ENCODE assay signal across 38 cellular contexts in genomic region chr17:65482201-65482600, GRCh38.
"Had no signal": no experiment of that assay in that cellular context is flagged by ENCODE, and none has a peak within 500 bp of the region (broad histone marks: within the 10 kb centered on the region; RNA-seq: fewer than 3 reads in every experiment).

No MANE protein-coding gene starts in this region.

- H3K27me3 Mint-ChIP-seq: activated naive CD8-positive, alpha-beta T cell treated with anti-CD3 and anti-CD28 coated beads, Interleukin-2, amount 50 U/mL, for 24 hours had no signal

- DNase-seq: activated effector memory CD4-positive, alpha-beta T cell treated with anti-CD3 and anti-CD28 coated beads, Interleukin-2, amount 50 U/mL, for 16 hours; activated effector memory CD4-positive, alpha-beta T cell treated with Interleukin-2 at 50 U/mL for 16 hours; activated gamma-delta T cell; activated gamma-delta T cell treated with Interleukin-2 at 50 U/mL for 16 hours; activated naive CD4-positive, alpha-beta T cell; activated naive CD4-positive, alpha-beta T cell treated with anti-CD3 and anti-CD28 coated beads for 36 hours; activated naive CD4-positive, alpha-beta T cell treated with anti-CD3 and anti-CD28 coated beads, Interleukin-2, amount 10 ng/mL, durations not matched to agents 7 days and 5 days; activated naive CD4-positive, alpha-beta T cell treated with anti-CD3 and anti-CD28 coated beads, Interleukin-2, amount 50 U/mL, for 16 hours; activated naive CD4-positive, alpha-beta T cell treated with Interleukin-2 at 50 U/mL for 16 hours; activated naive CD8-positive, alpha-beta T cell treated with anti-CD3 and anti-CD28 coated beads for 36 hours; activated naive CD8-positive, alpha-beta T cell treated with anti-CD3 and anti-CD28 coated beads, Interleukin-2, amount 10 ng/mL, durations not matched to agents 7 days and 5 days; activated naive CD8-positive, alpha-beta T cell treated with anti-CD3 and anti-CD28 coated beads, Interleukin-2, amount 50 U/mL, for 24 hours; activated T-cell treated with anti-CD3 and anti-CD28 coated beads, Interleukin-2, amount 50 U/mL, for 1 hour; activated T-cell treated with anti-CD3 and anti-CD28 coated beads, Interleukin-2, amount 50 U/mL, for 24 hours; activated T-cell treated with anti-CD3 and anti-CD28 coated beads, Interleukin-2, amount 50 U/mL, for 4 hours; activated T-cell treated with anti-CD3 and anti-CD28 coated beads, Interleukin-2, amount 50 U/mL, for 48 hours; activated T-cell treated with anti-CD3 and anti-CD28 coated beads, Interleukin-2, amount 50 U/mL, for 72 hours; adrenal gland; amniotic stem cell; amygdala; anterior cingulate cortex; aorta; body of pancreas; brain microvascular endothelial cell; caudate nucleus; central memory CD4-positive, alpha-beta T cell; cerebellar nuclear complex had no signal

- H3K36me3 Mint-ChIP-seq: activated naive CD4-positive, alpha-beta T cell treated with anti-CD3 and anti-CD28 coated beads, Interleukin-2, amount 10 ng/mL, durations not matched to agents 7 days and 5 days; activated naive CD4-positive, alpha-beta T cell treated with anti-CD3 and anti-CD28 coated beads, Interleukin-2, amount 50 U/mL, for 24 hours; activated naive CD4-positive, alpha-beta T cell treated with anti-CD3 and anti-CD28 coated beads, Interleukin-2, amount 50 U/mL, for 72 hours; activated naive CD8-positive, alpha-beta T cell; activated naive CD8-positive, alpha-beta T cell treated with anti-CD3 and anti-CD28 coated beads for 36 hours; activated naive CD8-positive, alpha-beta T cell treated with anti-CD3 and anti-CD28 coated beads, Interleukin-2, amount 10 ng/mL, durations not matched to agents 7 days and 5 days; brain had no signal

- H3K4me3 ChIP-seq: adrenal gland, ascending aorta, body of pancreas, breast epithelium, cardiac muscle cell had no signal

- H3K9me3 Mint-ChIP-seq: activated naive CD4-positive, alpha-beta T cell treated with anti-CD3 and anti-CD28 coated beads for 36 hours; activated naive CD4-positive, alpha-beta T cell treated with anti-CD3 and anti-CD28 coated beads, Interleukin-2, amount 50 U/mL, for 24 hours; activated naive CD8-positive, alpha-beta T cell treated with anti-CD3 and anti-CD28 coated beads for 36 hours; activated naive CD8-positive, alpha-beta T cell treated with anti-CD3 and anti-CD28 coated beads, Interleukin-2, amount 10 ng/mL, durations not matched to agents 7 days and 5 days; activated naive CD8-positive, alpha-beta T cell treated with anti-CD3 and anti-CD28 coated beads, Interleukin-2, amount 50 U/mL, for 24 hours; activated T-cell treated with anti-CD3 and anti-CD28 coated beads, Interleukin-2, amount 50 U/mL, for 24 hours; activated T-cell treated with anti-CD3 and anti-CD28 coated beads, Interleukin-2, amount 50 U/mL, for 4 hours; activated T-cell treated with anti-CD3 and anti-CD28 coated beads, Interleukin-2, amount 50 U/mL, for 72 hours; activated T-helper 1 cell treated with anti-CD3 and anti-CD28 coated beads, Interleukin-12 subunit alpha, Interleukin-12 subunit beta, Interleukin-2, Interleukin-4 antibody, amounts not matched to agents 30 ng/mL and 10 ng/mL and 1 ng/mL, durations not matched to agents 14 hours and 24 hours and 36 hours; activated T-helper 17 cell treated with anti-CD3 and anti-CD28 coated beads, Interleukin-2, amount 50 U/mL, for 72 hours; activated T-helper 2 cell treated with anti-CD3 and anti-CD28 coated beads, Interferon-gamma antibody, Interleukin-2, Interleukin-4, amounts not matched to agents 10 μg/mL and 5 μg/mL and 100 μg/mL, durations not matched to agents 14 hours and 24 hours and 36 hours; central memory CD8-positive, alpha-beta T cell had no signal

- H3K4me1 ChIP-seq: adrenal gland, breast epithelium had no signal

- H3K36me3 ChIP-seq: adrenal gland, ascending aorta, brain microvascular endothelial cell, breast epithelium, cardiac muscle cell had no signal

- H3K27ac Mint-ChIP-seq: activated naive CD4-positive, alpha-beta T cell treated with anti-CD3 and anti-CD28 coated beads for 36 hours; activated naive CD4-positive, alpha-beta T cell treated with anti-CD3 and anti-CD28 coated beads, Interleukin-2, amount 10 ng/mL, durations not matched to agents 7 days and 5 days; activated naive CD4-positive, alpha-beta T cell treated with anti-CD3 and anti-CD28 coated beads, Interleukin-2, amount 50 U/mL, for 24 hours; activated naive CD8-positive, alpha-beta T cell; activated naive CD8-positive, alpha-beta T cell treated with anti-CD3 and anti-CD28 coated beads for 36 hours; activated naive CD8-positive, alpha-beta T cell treated with anti-CD3 and anti-CD28 coated beads, Interleukin-2, amount 10 ng/mL, durations not matched to agents 7 days and 5 days; activated naive CD8-positive, alpha-beta T cell treated with anti-CD3 and anti-CD28 coated beads, Interleukin-2, amount 50 U/mL, for 24 hours; activated T-cell treated with anti-CD3 and anti-CD28 coated beads, Interleukin-2, amount 50 U/mL, for 24 hours; activated T-cell treated with anti-CD3 and anti-CD28 coated beads, Interleukin-2, amount 50 U/mL, for 72 hours; activated T-helper 1 cell treated with anti-CD3 and anti-CD28 coated beads, Interleukin-12 subunit alpha, Interleukin-12 subunit beta, Interleukin-2, Interleukin-4 antibody, amounts not matched to agents 30 ng/mL and 10 ng/mL and 1 ng/mL, durations not matched to agents 14 hours and 24 hours and 36 hours; activated T-helper 17 cell treated with anti-CD3 and anti-CD28 coated beads, Interleukin-2, amount 50 U/mL, for 72 hours; activated T-helper 2 cell treated with anti-CD3 and anti-CD28 coated beads, Interferon-gamma antibody, Interleukin-2, Interleukin-4, amounts not matched to agents 10 μg/mL and 5 μg/mL and 100 μg/mL, durations not matched to agents 14 hours and 24 hours and 36 hours had no signal

- H3K4me3 Mint-ChIP-seq: activated naive CD4-positive, alpha-beta T cell treated with anti-CD3 and anti-CD28 coated beads for 36 hours; activated naive CD4-positive, alpha-beta T cell treated with anti-CD3 and anti-CD28 coated beads, Interleukin-2, amount 10 ng/mL, durations not matched to agents 7 days and 5 days; activated naive CD4-positive, alpha-beta T cell treated with anti-CD3 and anti-CD28 coated beads, Interleukin-2, amount 50 U/mL, for 24 hours; activated naive CD8-positive, alpha-beta T cell; activated naive CD8-positive, alpha-beta T cell treated with anti-CD3 and anti-CD28 coated beads for 36 hours; activated naive CD8-positive, alpha-beta T cell treated with anti-CD3 and anti-CD28 coated beads, Interleukin-2, amount 10 ng/mL, durations not matched to agents 7 days and 5 days; activated naive CD8-positive, alpha-beta T cell treated with anti-CD3 and anti-CD28 coated beads, Interleukin-2, amount 50 U/mL, for 24 hours; activated T-cell treated with anti-CD3 and anti-CD28 coated beads, Interleukin-2, amount 50 U/mL, for 24 hours; activated T-cell treated with anti-CD3 and anti-CD28 coated beads, Interleukin-2, amount 50 U/mL, for 4 hours; activated T-cell treated with anti-CD3 and anti-CD28 coated beads, Interleukin-2, amount 50 U/mL, for 72 hours; activated T-helper 1 cell treated with anti-CD3 and anti-CD28 coated beads, Interleukin-12 subunit alpha, Interleukin-12 subunit beta, Interleukin-2, Interleukin-4 antibody, amounts not matched to agents 30 ng/mL and 10 ng/mL and 1 ng/mL, durations not matched to agents 14 hours and 24 hours and 36 hours; activated T-helper 17 cell treated with anti-CD3 and anti-CD28 coated beads, Interleukin-2, amount 50 U/mL, for 72 hours; brain; central memory CD8-positive, alpha-beta T cell had no signal

- H3K4me1 Mint-ChIP-seq: activated naive CD4-positive, alpha-beta T cell treated with anti-CD3 and anti-CD28 coated beads, Interleukin-2, amount 50 U/mL, for 24 hours; activated naive CD8-positive, alpha-beta T cell treated with anti-CD3 and anti-CD28 coated beads for 36 hours had no signal

- ATAC-seq: activated naive CD4-positive, alpha-beta T cell treated with anti-CD3 and anti-CD28 coated beads, Interleukin-2, amount 50 U/mL, for 72 hours; activated naive CD8-positive, alpha-beta T cell treated with anti-CD3 and anti-CD28 coated beads, Interleukin-2, amount 50 U/mL, for 24 hours; activated T-cell treated with anti-CD3 and anti-CD28 coated beads, Interleukin-2, amount 50 U/mL, for 4 hours; activated T-cell treated with anti-CD3 and anti-CD28 coated beads, Interleukin-2, amount 50 U/mL, for 72 hours; activated T-helper 17 cell treated with anti-CD3 and anti-CD28 coated beads, Interleukin-2, amount 50 U/mL, for 72 hours; body of pancreas had no signal

- H3K9me3 ChIP-seq: adrenal gland, ascending aorta, body of pancreas, breast epithelium had no signal

- H3K27me3 ChIP-seq: adrenal gland, ascending aorta, body of pancreas, brain microvascular endothelial cell, breast epithelium, cardiac muscle cell had no signal

- H3K27ac ChIP-seq: adrenal gland, body of pancreas, brain microvascular endothelial cell, breast epithelium, cardiac muscle cell had no signal
